ENCODE assay signal across 1 cellular context in genomic region chr12:108594-108993, GRCh38.
TF ChIP-seq lines count a peak whose summit lies in the region.

No MANE protein-coding gene starts in this region.

TF ChIP-seq in HepG2, 621 proteins besides CTCF, POLR2A, EP300 and RAD21 (continued from another document):
- TF ChIP-seq, protein P1, sequence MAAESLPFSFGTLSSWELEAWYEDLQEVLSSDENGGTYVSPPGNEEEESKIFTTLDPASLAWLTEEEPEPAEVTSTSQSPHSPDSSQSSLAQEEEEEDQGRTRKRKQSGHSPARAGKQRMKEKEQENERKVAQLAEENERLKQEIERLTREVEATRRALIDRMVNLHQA (CRISPR knock-in tag; IDR thresholded peaks at IDR 0.05), result no peak
- TF ChIP-seq ZNF839 (CRISPR knock-in tag; IDR thresholded peaks at IDR 0.05; ENCODE audit: borderline replicate concordance), result no peak
- no peak for TF ChIP-seq DR1 (CRISPR knock-in tag; IDR thresholded peaks at IDR 0.05)
- no peak for TF ChIP-seq SRF (IDR thresholded peaks at IDR 0.05; ENCODE audit: low read depth, low read length)
- TF ChIP-seq MAX (IDR thresholded peaks at IDR 0.05), result no peak
- TF ChIP-seq ARHGAP35 (CRISPR knock-in tag; IDR thresholded peaks at IDR 0.05; ENCODE audit: borderline replicate concordance), result no peak
- TF ChIP-seq, protein P2, sequence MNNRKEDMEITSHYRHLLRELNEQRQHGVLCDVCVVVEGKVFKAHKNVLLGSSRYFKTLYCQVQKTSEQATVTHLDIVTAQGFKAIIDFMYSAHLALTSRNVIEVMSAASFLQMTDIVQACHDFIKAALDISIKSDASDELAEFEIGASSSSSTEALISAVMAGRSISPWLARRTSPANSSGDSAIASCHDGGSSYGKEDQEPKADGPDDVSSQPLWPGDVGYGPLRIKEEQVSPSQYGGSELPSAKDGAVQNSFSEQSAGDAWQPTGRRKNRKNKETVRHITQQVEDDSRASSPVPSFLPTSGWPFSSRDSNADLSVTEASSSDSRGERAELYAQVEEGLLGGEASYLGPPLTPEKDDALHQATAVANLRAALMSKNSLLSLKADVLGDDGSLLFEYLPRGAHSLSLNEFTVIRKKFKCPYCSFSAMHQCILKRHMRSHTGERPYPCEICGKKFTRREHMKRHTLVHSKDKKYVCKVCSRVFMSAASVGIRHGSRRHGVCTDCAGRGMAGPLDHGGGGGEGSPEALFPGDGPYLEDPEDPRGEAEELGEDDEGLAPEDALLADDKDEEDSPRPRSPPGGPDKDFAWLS (CRISPR knock-in tag; IDR thresholded peaks at IDR 0.05; ENCODE audit: borderline replicate concordance), result no peak
- no peak for TF ChIP-seq RFX1 (IDR thresholded peaks at IDR 0.05)
- no peak for TF ChIP-seq ZNF615 (CRISPR knock-in tag; IDR thresholded peaks at IDR 0.05; ENCODE audit: borderline replicate concordance)
- TF ChIP-seq CEBPZ (IDR thresholded peaks at IDR 0.05; ENCODE audit: low read length), result no peak
TF ChIP-seq in HepG2: peak in this region for 0.
